ENCODE assay signal across 8 cellular contexts in the genomic region with DNA sequence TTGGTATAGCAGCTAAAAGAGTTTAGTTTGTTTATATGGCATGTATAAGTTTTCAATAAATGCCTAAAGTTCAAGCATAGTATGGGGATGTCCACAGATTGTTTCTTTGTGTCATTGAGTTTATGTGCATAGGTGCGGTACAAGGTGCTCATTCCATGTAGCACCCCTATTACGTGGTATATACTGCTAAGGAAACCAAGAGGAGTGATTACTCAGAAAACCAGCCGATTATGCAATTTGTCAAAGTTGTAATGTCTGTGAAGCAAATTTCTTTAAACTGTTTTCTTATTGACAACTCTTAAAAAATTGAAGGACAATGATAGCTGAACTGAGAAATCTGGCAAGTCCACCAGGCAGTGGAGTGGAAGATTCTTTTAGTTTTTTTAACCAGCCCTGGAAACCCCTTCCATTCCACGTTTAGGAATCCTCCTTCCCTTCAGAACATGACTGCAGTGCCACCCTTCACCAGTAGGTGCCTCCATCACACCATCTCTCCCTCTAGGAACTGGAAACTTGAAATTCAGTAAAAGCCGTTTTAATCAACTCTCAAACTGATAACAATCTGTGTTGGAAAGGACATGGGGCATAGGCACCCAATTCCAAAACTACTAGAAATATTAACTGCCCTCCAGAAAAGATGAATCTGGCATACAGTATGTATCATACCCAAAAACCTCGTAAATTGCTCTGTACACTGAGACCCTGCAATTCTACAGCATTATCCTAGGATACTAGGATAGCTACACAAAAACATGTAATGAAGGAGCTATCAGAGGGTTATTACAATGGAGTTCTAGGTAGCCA. TPM values are rescaled to one million over a fixed set of nuclear protein-coding genes. Genes with fewer than 3 reads are reported as not detected.
A peak's percentile ranks its signal among the peaks of the same experiment; 100 is the strongest.
DNase-seq lines count a peak whose midpoint lies in the region; ATAC-seq and TF ChIP-seq lines count a peak whose summit lies in the region.

No MANE protein-coding gene starts in this region.

- H3K27me3 Mint-ChIP-seq in activated CD4-positive, alpha-beta T cell treated with anti-CD3 and anti-CD28 coated beads, Interleukin-2, amount 10 ng/mL, durations not matched to agents 7 days and 5 days, result no peaks in the 10 kb centered on the region
- no peaks in the 10 kb centered on the region for H3K27me3 Mint-ChIP-seq in dendritic cell treated with granulocyte-macrophage colony-stimulating factor and Interleukin-4, amounts not matched to agents 40 ng/mL and 50 ng/mL, for 4 days

- H3K4me1 ChIP-seq in lower lobe of right lung, result peaks cover 52% of the 10 kb centered on the region

- POLR2A ChIA-PET in activated CD4-positive, alpha-beta T cell treated with anti-CD3 and anti-CD28 coated beads, Interleukin-2, amount 10 ng/mL, durations not matched to agents 7 days and 5 days (lab: Charles Lee), result no interaction called here

- ATAC-seq in lower lobe of right lung (peak; percentile 64 to 82), HG03378 (IDR thresholded peaks at IDR 0.05; ENCODE audit: unreplicated experiment) (no peak)

- no peak overlapping the region for H3K27ac Mint-ChIP-seq in activated CD4-positive, alpha-beta T cell treated with anti-CD3 and anti-CD28 coated beads, Interleukin-2, amount 10 ng/mL, durations not matched to agents 7 days and 5 days
- H3K27ac Mint-ChIP-seq in dendritic cell treated with granulocyte-macrophage colony-stimulating factor and Interleukin-4, amounts not matched to agents 40 ng/mL and 50 ng/mL, for 4 days, result peak overlapping the region; percentile 43

- CTCF ChIA-PET in activated CD4-positive, alpha-beta T cell treated with anti-CD3 and anti-CD28 coated beads, Interleukin-2, amount 10 ng/mL, durations not matched to agents 7 days and 5 days (lab: Charles Lee), result interaction anchor here (0.9 to 1.3 kb wide), 7 partner anchors 9 to 235 kb away, joined by 3 to 4 read pairs (median 3); no protein-coding TSS in a partner anchor

- no peak overlapping the region for H3K4me3 ChIP-seq in lower lobe of right lung

- H3K27ac ChIP-seq in 22Rv1 (no peak overlapping the region), lower lobe of right lung (peak overlapping the region; percentile 76)

- no peaks in the 10 kb centered on the region for H3K27me3 ChIP-seq in lower lobe of right lung (ENCODE audit: low read depth)

- DNase-seq in NCI-H226, result peak; percentile 26
- DNase-seq in activated CD4-positive, alpha-beta T cell treated with anti-CD3 and anti-CD28 coated beads, Interleukin-2, amount 10 ng/mL, durations not matched to agents 7 days and 5 days, result peak; percentile 70
- peak; percentile 67 for DNase-seq in lower lobe of right lung
- DNase-seq in stimulated activated CD4-positive, alpha-beta T cell treated with anti-CD3 and anti-CD28 coated beads, TNF-alpha, amount 100 ng/mL, for 48 hours (ENCODE audit: low read depth in 3 of 3), result peak; percentile 16 to 47 (median 46)

- TF ChIP-seq CTCF in 22Rv1 (IDR thresholded peaks at IDR 0.05) (peak; percentile 90), GM12873 (IDR thresholded peaks at IDR 0.05; ENCODE audit: insufficient read depth, low read depth, low read length, missing control alignments) (peak; percentile 98), lower lobe of right lung (IDR thresholded peaks at IDR 0.05) (peak; percentile 98)

- no peaks in the 10 kb centered on the region for H3K9me3 ChIP-seq in lower lobe of right lung

- peaks cover 31% of the 10 kb centered on the region for H3K4me1 Mint-ChIP-seq in activated CD4-positive, alpha-beta T cell treated with anti-CD3 and anti-CD28 coated beads, Interleukin-2, amount 10 ng/mL, durations not matched to agents 7 days and 5 days
- peaks cover 23% of the 10 kb centered on the region for H3K4me1 Mint-ChIP-seq in dendritic cell treated with granulocyte-macrophage colony-stimulating factor and Interleukin-4, amounts not matched to agents 40 ng/mL and 50 ng/mL, for 4 days (ENCODE audit: low read depth)

- intact Hi-C loops in dendritic cell treated with granulocyte-macrophage colony-stimulating factor and Interleukin-4, amounts not matched to agents 40 ng/mL and 50 ng/mL, for 4 days (cut with micrococcal nuclease), result loop anchor here (1.0 kb wide), 1 partner anchor 234 kb away; no protein-coding TSS in a partner anchor
- intact Hi-C loops in lower lobe of right lung (cut with DNase I), result loop anchor here (10.0 kb wide), 1 partner anchor 235 kb away; no protein-coding TSS in a partner anchor

- H3K9me3 Mint-ChIP-seq in activated CD4-positive, alpha-beta T cell treated with anti-CD3 and anti-CD28 coated beads, Interleukin-2, amount 10 ng/mL, durations not matched to agents 7 days and 5 days, result no peaks in the 10 kb centered on the region
- H3K9me3 Mint-ChIP-seq in dendritic cell treated with granulocyte-macrophage colony-stimulating factor and Interleukin-4, amounts not matched to agents 40 ng/mL and 50 ng/mL, for 4 days, result no peaks in the 10 kb centered on the region

- H3K4me3 Mint-ChIP-seq in activated CD4-positive, alpha-beta T cell treated with anti-CD3 and anti-CD28 coated beads, Interleukin-2, amount 10 ng/mL, durations not matched to agents 7 days and 5 days, result no peak overlapping the region
- no peak overlapping the region for H3K4me3 Mint-ChIP-seq in dendritic cell treated with granulocyte-macrophage colony-stimulating factor and Interleukin-4, amounts not matched to agents 40 ng/mL and 50 ng/mL, for 4 days

- H3K36me3 Mint-ChIP-seq in activated CD4-positive, alpha-beta T cell treated with anti-CD3 and anti-CD28 coated beads, Interleukin-2, amount 10 ng/mL, durations not matched to agents 7 days and 5 days (ENCODE audit: low read depth), result peaks cover 11% of the 10 kb centered on the region
- H3K36me3 Mint-ChIP-seq in dendritic cell treated with granulocyte-macrophage colony-stimulating factor and Interleukin-4, amounts not matched to agents 40 ng/mL and 50 ng/mL, for 4 days (ENCODE audit: low read depth), result peaks cover 52% of the 10 kb centered on the region

- H3K36me3 ChIP-seq in lower lobe of right lung, result no peaks in the 10 kb centered on the region

RNA-seq across cellular contexts. Expression of a gene that starts 43.5 kb away (rescaled TPM):
- 10 to 100 TPM in 1 of 2 experiments, 1 to 10 TPM in 1; 9.8 to 11.0 TPM for total RNA-seq in activated CD4-positive, alpha-beta T cell treated with anti-CD3 and anti-CD28 coated beads, Interleukin-2, amount 10 ng/mL, durations not matched to agents 7 days and 5 days
- 4.7 TPM for total RNA-seq in lower lobe of right lung

RNA-seq across cellular contexts. Expression of a gene that starts 43.5 kb away (rescaled TPM):
- total RNA-seq in activated CD4-positive, alpha-beta T cell treated with anti-CD3 and anti-CD28 coated beads, Interleukin-2, amount 10 ng/mL, durations not matched to agents 7 days and 5 days, result 10 to 100 TPM; 12.5 to 17.3 TPM
- total RNA-seq in lower lobe of right lung, result 17.6 TPM

RNA-seq across cellular contexts. Expression of a gene that starts 50.4 kb away (rescaled TPM):
- 10 to 100 TPM in 1 of 2 experiments, 1 to 10 TPM in 1; 9.9 to 10.8 TPM for total RNA-seq in activated CD4-positive, alpha-beta T cell treated with anti-CD3 and anti-CD28 coated beads, Interleukin-2, amount 10 ng/mL, durations not matched to agents 7 days and 5 days
- 20.7 TPM for total RNA-seq in lower lobe of right lung

RNA-seq across cellular contexts. Expression of a gene that starts 50.8 kb away (rescaled TPM):
- total RNA-seq in activated CD4-positive, alpha-beta T cell treated with anti-CD3 and anti-CD28 coated beads, Interleukin-2, amount 10 ng/mL, durations not matched to agents 7 days and 5 days, result 10 to 100 TPM; 21.7 to 26.7 TPM
- total RNA-seq in lower lobe of right lung, result 23.3 TPM
